ENCODE assay signal across 8 cellular contexts in the genomic region with DNA sequence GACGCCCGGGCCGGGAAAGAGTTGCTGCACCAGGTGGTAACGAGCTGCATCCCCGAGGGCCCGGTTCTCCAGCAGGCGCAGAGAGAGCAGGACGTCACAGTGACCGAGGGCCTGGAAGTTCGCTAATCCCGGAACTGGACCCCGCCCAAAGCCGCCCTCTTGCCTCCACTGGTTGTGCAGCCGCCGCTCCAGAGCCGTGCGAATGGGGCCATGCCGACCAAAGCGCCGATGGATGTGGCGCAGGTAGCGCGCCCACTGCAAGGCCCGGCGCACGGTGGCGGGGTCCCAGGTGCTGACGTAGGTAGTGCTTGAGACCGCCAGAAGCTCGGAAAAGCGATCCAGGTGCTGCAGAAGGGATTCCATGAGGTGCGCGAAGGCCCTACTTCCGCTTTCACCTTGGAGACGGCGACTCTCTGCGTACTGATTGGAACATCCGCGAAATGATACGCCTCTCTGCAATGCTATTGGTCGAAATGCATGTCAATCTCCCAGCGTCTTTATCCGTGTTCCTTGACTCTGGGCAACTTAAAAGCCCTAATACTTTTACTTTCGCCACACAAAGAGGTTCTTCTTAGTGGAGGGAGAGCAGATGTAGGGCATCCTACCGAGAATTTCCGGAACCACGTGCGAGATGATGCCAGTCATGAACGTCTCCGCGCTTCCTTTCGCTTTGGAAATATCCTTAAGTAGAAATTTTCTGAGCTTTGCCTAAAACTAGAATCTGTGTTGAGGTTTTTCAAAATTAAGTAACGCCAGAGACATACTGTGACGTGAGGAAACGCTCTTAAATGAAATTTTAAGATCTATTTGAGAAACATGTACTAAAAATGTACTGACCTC. TPM values are rescaled to one million over a fixed set of nuclear protein-coding genes. Genes with fewer than 3 reads are reported as not detected.
DNase-seq lines count a peak whose midpoint lies in the region; ATAC-seq and TF ChIP-seq lines count a peak whose summit lies in the region.

A gene with protein sequence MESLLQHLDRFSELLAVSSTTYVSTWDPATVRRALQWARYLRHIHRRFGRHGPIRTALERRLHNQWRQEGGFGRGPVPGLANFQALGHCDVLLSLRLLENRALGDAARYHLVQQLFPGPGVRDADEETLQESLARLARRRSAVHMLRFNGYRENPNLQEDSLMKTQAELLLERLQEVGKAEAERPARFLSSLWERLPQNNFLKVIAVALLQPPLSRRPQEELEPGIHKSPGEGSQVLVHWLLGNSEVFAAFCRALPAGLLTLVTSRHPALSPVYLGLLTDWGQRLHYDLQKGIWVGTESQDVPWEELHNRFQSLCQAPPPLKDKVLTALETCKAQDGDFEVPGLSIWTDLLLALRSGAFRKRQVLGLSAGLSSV (minus strand): TSS at position 376 of the 840 bp plus-strand sequence. CDS start 13 bp downstream, at position 363.

- H3K4me3 Mint-ChIP-seq in IgD-negative memory B cell = peak within 1 kb of the TSS; percentile 90 to 100 (median 98)

- no peak for TF ChIP-seq CTCF in epithelial cell of proximal tubule (conservative IDR thresholded peaks at IDR 0.05; ENCODE audit: low read depth, low read length)

- H3K36me3 Mint-ChIP-seq in IgD-negative memory B cell = peaks cover 1% of the 10 kb centered on the region

- H3K27ac Mint-ChIP-seq in IgD-negative memory B cell = peak within 1 kb of the TSS; percentile 82 to 99 (median 95)

- ATAC-seq in GM21529 (IDR thresholded peaks at IDR 0.05; ENCODE audit: unreplicated experiment) = peak; percentile 95

- H3K4me3 ChIP-seq in epithelial cell of proximal tubule (ENCODE audit: low read depth, low read length) = peak within 1 kb of the TSS; percentile 91

- H3K4me1 Mint-ChIP-seq in IgD-negative memory B cell = peaks cover 21 to 33% (median 30%) of the 10 kb centered on the region in 3 donors

- DNase-seq in DMS 273 treated with DMSO at 0.1 percent for 48 hours (lab: John Stamatoyannopoulos, UW) (peak; percentile 93), OCI-M2 (lab: John Stamatoyannopoulos, UW; ENCODE audit: unreplicated experiment) (peak; percentile 87), activated T-cell treated with anti-CD3 and anti-CD28 coated beads for 4 hours (peak; percentile 95), epithelial cell of proximal tubule (ENCODE audit: low read depth) (peak; percentile 96), mucosa of gallbladder (ENCODE audit: low spot score) (peak; percentile 98)
- DNase-seq in stimulated activated CD8-positive, alpha-beta memory T cell treated with anti-CD3 and anti-CD28 coated beads, Interleukin-4, amount 100 ng/mL, for 4 hours (ENCODE audit: low read depth in 2 of 2, low spot score in 1 of 2) = peak; percentile 83 to 94

- no peaks in the 10 kb centered on the region for H3K9me3 Mint-ChIP-seq in IgD-negative memory B cell

- H3K27me3 Mint-ChIP-seq in IgD-negative memory B cell = no peaks in the 10 kb centered on the region

RNA-seq across cellular contexts. Expression of the gene that starts here (rescaled TPM):
- polyA plus RNA-seq in IgD-negative memory B cell = 16.1 TPM
- total RNA-seq in epithelial cell of proximal tubule (12.2 and 13.7 TPM in 2 replicates), mucosa of gallbladder (17.0 TPM)

Comparison
In these comparisons a context has a peak if more than half of its experiments do, and no peak if none do; other contexts are left out.
1. Peak in every context shown above with its lines: DNase-seq, ATAC-seq and H3K4me3 ChIP-seq.